In the genomic region with DNA sequence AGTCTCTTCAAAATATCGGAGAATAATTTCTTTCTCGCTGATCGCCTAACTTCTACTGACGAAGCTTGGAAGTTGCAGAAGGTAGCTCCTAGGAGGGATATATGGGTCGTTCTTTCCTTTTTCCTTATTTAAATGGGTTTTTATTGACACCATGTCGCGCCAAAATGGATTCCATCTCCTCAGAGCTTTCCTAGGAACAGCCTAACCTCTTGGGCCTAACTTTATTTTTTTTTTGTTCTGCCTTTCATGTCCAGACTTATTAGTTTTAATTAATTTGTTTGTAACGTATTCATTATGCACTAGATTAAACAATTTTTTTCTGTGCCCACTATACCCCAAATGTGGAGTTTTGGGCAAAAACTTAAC, we compare ENCODE assay signal across 8 cellular contexts.
DNase-seq lines count a peak whose midpoint lies in the region; ATAC-seq and TF ChIP-seq lines count a peak whose summit lies in the region.

No MANE protein-coding gene starts in this region.

- no peak for TF ChIP-seq CTCF in ovary (IDR thresholded peaks at IDR 0.05)

- peak overlapping the region; percentile 66 to 82 for H3K27ac ChIP-seq in ovary

- H3K36me3 ChIP-seq in ovary: no peaks in the 10 kb centered on the region

- H3K4me1 ChIP-seq in ovary (ENCODE audit: insufficient read depth): peaks cover 4% of the 10 kb centered on the region

- ATAC-seq in HG03039 (IDR thresholded peaks at IDR 0.05; ENCODE audit: unreplicated experiment): no peak
- ATAC-seq in GM19035 (IDR thresholded peaks at IDR 0.05; ENCODE audit: unreplicated experiment): no peak

- WGBS in ovary, 3 donors: 0 to 1% (median 0%) methylated on average over 8 of the region's 8 CpGs

- DNase-seq in NCI-H82 (lab: John Stamatoyannopoulos, UW) (peak; percentile 41), NCI-H82 treated with DMSO at 0.1 percent for 48 hours (lab: John Stamatoyannopoulos, UW; ENCODE audit: unreplicated experiment) (no peak), RPMI7951 (ENCODE audit: low read depth) (peak; percentile 14), erythroblast (lab: John Stamatoyannopoulos, UW) (peak; percentile 58 to 67), ovary (no peak), NCI-H1105 (lab: John Stamatoyannopoulos, UW) (no peak)

- peak overlapping the region; percentile 73 for H3K4me3 ChIP-seq in ovary

- H3K27me3 ChIP-seq in ovary: no peaks in the 10 kb centered on the region

- peak; percentile 46 for TF ChIP-seq POLR2A in erythroblast (IDR thresholded peaks at IDR 0.05; ENCODE audit: low read length)
- no peak for TF ChIP-seq POLR2A in ovary (IDR thresholded peaks at IDR 0.05)

- H3K9me3 ChIP-seq in ovary: no peaks in the 10 kb centered on the region

- intact Hi-C loops in ovary (cut with DNase I): no loop called here

- TF ChIP-seq EP300 in ovary (IDR thresholded peaks at IDR 0.05): no peak

Comparison
In these comparisons a context has a peak if more than half of its experiments do, and no peak if none do; other contexts are left out.
1. DNase-seq: peak in NCI-H82 (single experiment), RPMI7951 (single experiment) and erythroblast (2 of 2); none in NCI-H82 treated with DMSO at 0.1 percent for 48 hours (single experiment), ovary (0 of 5) and NCI-H1105 (single experiment).